24 cellular contexts compared by ENCODE assay signal in the genomic region with DNA sequence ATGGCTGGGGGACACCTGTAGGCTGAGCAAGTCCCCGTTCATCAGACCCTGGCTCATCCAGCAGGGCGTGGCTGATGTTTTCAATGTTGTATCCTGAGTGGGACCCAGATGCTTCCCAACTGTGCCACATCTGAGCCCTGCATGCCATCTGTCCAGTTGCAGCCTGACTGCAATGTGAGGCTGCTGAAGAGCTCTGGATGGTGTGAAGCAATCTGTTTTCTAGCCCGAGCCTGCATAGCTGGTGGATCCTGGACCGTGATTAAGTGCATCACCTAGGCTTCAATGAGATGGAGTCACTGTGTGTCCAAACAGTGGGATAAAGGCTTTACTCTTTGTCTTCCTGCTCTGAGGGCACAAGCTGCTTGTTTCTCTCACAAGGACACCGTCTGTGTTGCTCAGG.
DNase-seq lines count a peak whose midpoint lies in the region; ATAC-seq and TF ChIP-seq lines count a peak whose summit lies in the region.
"Had no signal": no experiment of that assay in that cellular context is flagged by ENCODE, and none has a peak within 500 bp of the region (broad histone marks: within the 10 kb centered on the region; RNA-seq: fewer than 3 reads in every experiment).

No MANE protein-coding gene starts in this region.

- H3K23ac ChIP-seq in H9 (ENCODE audit: insufficient read length, low read depth, low read length), result no peak overlapping the region

- no peak for TF ChIP-seq CTCF in H9 (conservative IDR thresholded peaks at IDR 0.05)
- TF ChIP-seq CTCF in Panc1 (IDR thresholded peaks at IDR 0.05), result no peak
- no peak for TF ChIP-seq CTCF in thoracic aorta (IDR thresholded peaks at IDR 0.05)
- no peak for TF ChIP-seq CTCF in adrenal gland (IDR thresholded peaks at IDR 0.05)
- TF ChIP-seq CTCF in gastrocnemius medialis (IDR thresholded peaks at IDR 0.05 in 4 of 5, conservative IDR thresholded peaks at IDR 0.05 in 1 of 5), result no peak

- intact Hi-C loops in Panc1 (cut with micrococcal nuclease; ENCODE audit: unreplicated experiment) (no loop called here), adrenal gland (cut with DNase I) (no loop called here), gastrocnemius medialis (cut with DNase I; ENCODE audit: low total_unique reads) (no loop called here)

- peaks cover 28% of the 10 kb centered on the region for H3K4me1 ChIP-seq in H9 (ENCODE audit: insufficient read depth, low read length)
- peaks cover 95% of the 10 kb centered on the region for H3K4me1 ChIP-seq in Panc1 (ENCODE audit: control insufficient read depth, insufficient read depth, low read length)
- peaks cover 59 to 99% of the 10 kb centered on the region in 2 donors for H3K4me1 ChIP-seq in thoracic aorta (ENCODE audit: control insufficient read depth in 1 of 2, low read depth in 2 of 2)
- peaks cover 9 to 31% of the 10 kb centered on the region in 2 donors for H3K4me1 ChIP-seq in adrenal gland (replicated peaks in 1 of 2)
- peaks cover 20 to 23% of the 10 kb centered on the region in 2 donors for H3K4me1 ChIP-seq in gastrocnemius medialis
- H3K4me1 ChIP-seq: body of pancreas, right lobe of liver had no signal

- no peak overlapping the region for H3K4me2 ChIP-seq in H9 (ENCODE audit: insufficient read depth, insufficient read length, low read length)

- no peaks in the 10 kb centered on the region for H3K27me3 Mint-ChIP-seq in H9 (ENCODE audit: low read depth)

- H3K9me3 Mint-ChIP-seq in H9, result no peaks in the 10 kb centered on the region; a peak in 1 of 5 replicates
- H3K9me3 Mint-ChIP-seq: activated naive CD8-positive, alpha-beta T cell treated with anti-CD3 and anti-CD28 coated beads for 36 hours; activated T-helper 2 cell treated with anti-CD3 and anti-CD28 coated beads, Interferon-gamma antibody, Interleukin-2, Interleukin-4, amounts not matched to agents 10 μg/mL and 5 μg/mL and 100 μg/mL, durations not matched to agents 14 hours and 24 hours and 36 hours; CD8-positive, alpha-beta memory T cell had no signal

- no peak overlapping the region for H4K8ac ChIP-seq in H9 (replicated peaks; ENCODE audit: insufficient read length, low read depth, low read length)

- H3K56ac ChIP-seq in H9 (ENCODE audit: insufficient read length, low read depth, low read length), result no peak overlapping the region

- WGBS in H9 (ENCODE audit: extremely low coverage, insufficient read length, low lambda C conversion rate), result no CpG with 5 or more reads among the region's 5 CpGs
- 88 to 92% (median 91%) methylated on average over 2 to 5 of the region's 5 CpGs for WGBS in adrenal gland, 4 donors

- peaks cover 3% of the 10 kb centered on the region for H3K79me1 ChIP-seq in H9 (ENCODE audit: insufficient read depth, low read depth, low read length, poor library complexity, severe bottlenecking)

- H3K27ac ChIP-seq in H9 (ENCODE audit: insufficient read length, low read depth, low read length), result no peak overlapping the region
- H3K27ac ChIP-seq in Panc1 (ENCODE audit: low read length), result peak overlapping the region; percentile 67
- peak overlapping the region; percentile 67 to 95 for H3K27ac ChIP-seq in thoracic aorta
- H3K27ac ChIP-seq in adrenal gland, result no peak overlapping the region
- no peak overlapping the region for H3K27ac ChIP-seq in gastrocnemius medialis
- H3K27ac ChIP-seq: body of pancreas, esophagus muscularis mucosa, gastroesophageal sphincter, right lobe of liver, WERI-Rb-1 had no signal

- no peak overlapping the region for H2BK5ac ChIP-seq in H9 (ENCODE audit: insufficient read length, low read length)

- H3K14ac ChIP-seq in H9 (ENCODE audit: insufficient read depth, low read length), result no peak overlapping the region

- no peak overlapping the region for H3K4me3 Mint-ChIP-seq in H9
- H3K4me3 Mint-ChIP-seq: activated naive CD8-positive, alpha-beta T cell treated with anti-CD3 and anti-CD28 coated beads for 36 hours had no signal

- no peak overlapping the region for H2BK12ac ChIP-seq in H9 (ENCODE audit: insufficient read length, low read depth, low read length)

- H3K23me2 ChIP-seq in H9 (ENCODE audit: insufficient read length, low read depth, low read length, poor library complexity, severe bottlenecking), result no peaks in the 10 kb centered on the region

- no peak overlapping the region for H2AK5ac ChIP-seq in H9 (ENCODE audit: insufficient read length, low read length)

- H3K4me3 ChIP-seq in Panc1 (ENCODE audit: low read depth in 2 of 2, low read length in 2 of 2) (no peak overlapping the region), thoracic aorta (no peak overlapping the region), adrenal gland (no peak overlapping the region), gastrocnemius medialis (no peak overlapping the region)
- H3K4me3 ChIP-seq: body of pancreas, esophagus muscularis mucosa, gastroesophageal sphincter, right lobe of liver had no signal

- in situ Hi-C loops in Panc1 (cut with HindIII; ENCODE audit: low pct_unique_long_range_greater_than_20kb, low sequenced_read_pairs) (no loop called here), gastrocnemius medialis (cut with MboI; ENCODE audit: low sequenced_read_pairs in 4 of 4) (no loop called here)

- no peak overlapping the region for H2AFZ ChIP-seq in H9 (ENCODE audit: low read length)

- H4K20me1 ChIP-seq in H9 (ENCODE audit: control insufficient read depth, insufficient read depth, insufficient read length), result no peaks in the 10 kb centered on the region

- H3K9me3 ChIP-seq in H9 (ENCODE audit: control insufficient read depth, low read depth, low read length) (no peaks in the 10 kb centered on the region), Panc1 (ENCODE audit: control insufficient read depth, insufficient read depth, low read depth, low read length) (no peaks in the 10 kb centered on the region), thoracic aorta (no peaks in the 10 kb centered on the region), adrenal gland (replicated peaks in 1 of 3) (no peaks in the 10 kb centered on the region), gastrocnemius medialis (no peaks in the 10 kb centered on the region)
- H3K9me3 ChIP-seq: body of pancreas, esophagus muscularis mucosa, gastroesophageal sphincter, right lobe of liver had no signal

- no peaks in the 10 kb centered on the region for H3K36me3 ChIP-seq in Panc1 (ENCODE audit: control insufficient read depth, insufficient read depth, low read length)
- no peaks in the 10 kb centered on the region for H3K36me3 ChIP-seq in thoracic aorta
- H3K36me3 ChIP-seq in adrenal gland (replicated peaks in 1 of 2), result no peaks in the 10 kb centered on the region
- H3K36me3 ChIP-seq in gastrocnemius medialis, result no peaks in the 10 kb centered on the region
- H3K36me3 ChIP-seq: esophagus muscularis mucosa, gastroesophageal sphincter, right lobe of liver, WERI-Rb-1 had no signal

- CTCF ChIA-PET in Panc1 (lab: Charles Lee), result interaction anchor here (0.7 kb wide), 1 partner anchor 60 kb away, joined by 3 read pairs; no protein-coding TSS in a partner anchor

- H4K91ac ChIP-seq in H9 (ENCODE audit: insufficient read length, low read depth, low read length), result no peak overlapping the region

- no peak overlapping the region for H3T11ph ChIP-seq in H9 (ENCODE audit: low read length)

- H3K9ac ChIP-seq in H9 (ENCODE audit: extremely low read depth, insufficient read length, low read length), result no peak overlapping the region

- H3K4ac ChIP-seq in H9 (ENCODE audit: low read depth, low read length), result no peak overlapping the region

- no peak overlapping the region for H4K5ac ChIP-seq in H9 (ENCODE audit: insufficient read length, low read depth, low read length)

- POLR2A ChIA-PET in Panc1 (lab: Charles Lee), result interaction anchor here (0.6 kb wide), 1 partner anchor 38 kb away, joined by 3 read pairs; no protein-coding TSS in a partner anchor

- ATAC-seq in Panc1 (no peak), left lobe of liver (peak; percentile 19), thoracic aorta (ENCODE audit: insufficient number of reproducible peaks, low FRiP score, low read depth) (no peak), gastrocnemius medialis (no peak)
- ATAC-seq: body of pancreas, gastroesophageal sphincter had no signal

- BruUV-seq in Panc1 (replicated peaks; lab: Mats Ljungman, UMichigan), result no TSS peak

- H3K18ac ChIP-seq in H9 (ENCODE audit: insufficient read length, low read depth, low read length), result no peak overlapping the region

- H3K27me3 ChIP-seq in H9 (ENCODE audit: insufficient read depth, low read length) (no peaks in the 10 kb centered on the region), Panc1 (ENCODE audit: control insufficient read depth, insufficient read depth, low read length) (no peaks in the 10 kb centered on the region), thoracic aorta (replicated peaks; ENCODE audit: insufficient read depth) (no peaks in the 10 kb centered on the region), adrenal gland (no peaks in the 10 kb centered on the region), gastrocnemius medialis (no peaks in the 10 kb centered on the region)
- H3K27me3 ChIP-seq: body of pancreas, esophagus muscularis mucosa, gastroesophageal sphincter, right lobe of liver had no signal

- TF ChIP-seq POLR2A in erythroblast (IDR thresholded peaks at IDR 0.05; ENCODE audit: low read length), result no peak
- no peak for TF ChIP-seq POLR2A in adrenal gland (IDR thresholded peaks at IDR 0.05)
- TF ChIP-seq POLR2A in gastrocnemius medialis (IDR thresholded peaks at IDR 0.05), result no peak

- no peak overlapping the region for H2BK120ac ChIP-seq in H9 (ENCODE audit: low read depth, low read length, poor library complexity, severe bottlenecking)

- peak overlapping the region; percentile 27 to 45 (median 41); a peak in 4 of 7 replicates for H3K27ac Mint-ChIP-seq in H9
- H3K27ac Mint-ChIP-seq: activated naive CD8-positive, alpha-beta T cell treated with anti-CD3 and anti-CD28 coated beads for 36 hours; activated T-helper 2 cell treated with anti-CD3 and anti-CD28 coated beads, Interferon-gamma antibody, Interleukin-2, Interleukin-4, amounts not matched to agents 10 μg/mL and 5 μg/mL and 100 μg/mL, durations not matched to agents 14 hours and 24 hours and 36 hours had no signal

- DNase-seq in H9 (no peak), Panc1 (ENCODE audit: low read depth, low spot score) (no peak), left lobe of liver (ENCODE audit: low spot score) (no peak), thoracic aorta (ENCODE audit: low spot score) (no peak), erythroblast (lab: John Stamatoyannopoulos, UW) (no peak), adrenal gland (no peak), gastrocnemius medialis (no peak)
- DNase-seq: activated CD4-positive, alpha-beta T cell treated with anti-CD3 and anti-CD28 coated beads, Interleukin-2, amount 50 U/mL, for 4 hours; activated CD8-positive, alpha-beta memory T cell treated with anti-CD3 and anti-CD28 coated beads, Interleukin-2, amount 50 U/mL, for 48 hours; activated naive CD8-positive, alpha-beta T cell treated with anti-CD3 and anti-CD28 coated beads for 36 hours; body of pancreas; CD8-positive, alpha-beta memory T cell; DMS79; effector CD4-positive, alpha-beta T cell; Kasumi-1; kidney; NCI-H1092 treated with DMSO at 0.1 percent for 48 hours; NCI-H2081; NCI-H510A; right lobe of liver; WERI-Rb-1 had no signal

- peaks cover 11 to 15% (median 13%) of the 10 kb centered on the region in 3 experiments for H3K36me3 Mint-ChIP-seq in H9 (ENCODE audit: insufficient read depth in 1 of 3, low read depth in 3 of 3)
- H3K36me3 Mint-ChIP-seq: activated naive CD8-positive, alpha-beta T cell treated with anti-CD3 and anti-CD28 coated beads for 36 hours had no signal

- peaks cover 14% of the 10 kb centered on the region; the same call in 1 of the 2 replicates for H3K79me2 ChIP-seq in H9 (ENCODE audit: insufficient read depth, low read length)

- no peak overlapping the region for H2BK15ac ChIP-seq in H9 (ENCODE audit: low read depth, low read length)

- H2BK20ac ChIP-seq in H9 (ENCODE audit: low read depth, low read length, poor library complexity, severe bottlenecking), result no peak overlapping the region

- peaks cover 91 to 92% of the 10 kb centered on the region in 2 experiments for H3K4me1 Mint-ChIP-seq in H9

Comparison
In these comparisons a context has a peak if more than half of its experiments do, and no peak if none do; other contexts are left out.
1. H3K27ac ChIP-seq: peak in Panc1 (single experiment) and thoracic aorta (2 of 2); none in H9 (single experiment), adrenal gland (0 of 5) and gastrocnemius medialis (0 of 4).